Comparison of ENCODE assay signal across 10 cellular contexts in genomic region chr17:32267690-32268205, GRCh38. TPM values are rescaled to one million over a fixed set of nuclear protein-coding genes. Genes with fewer than 3 reads are reported as not detected.
DNase-seq lines count a peak whose midpoint lies in the region; ATAC-seq and TF ChIP-seq lines count a peak whose summit lies in the region.
"Had no signal": no experiment of that assay in that cellular context is flagged by ENCODE, and none has a peak within 500 bp of the region (broad histone marks: within the 10 kb centered on the region; RNA-seq: fewer than 3 reads in every experiment).

No MANE protein-coding gene starts in this region.

- in situ Hi-C loops in Panc1 (cut with HindIII; ENCODE audit: low pct_unique_long_range_greater_than_20kb, low sequenced_read_pairs) (no loop called here), mammary epithelial cell (cut with MboI; ENCODE audit: low sequenced_read_pairs in 2 of 2) (no loop called here)

- H3K4me3 Mint-ChIP-seq in neural crest cell = peak overlapping the region; percentile 87

- H3K4me1 ChIP-seq in Panc1 (ENCODE audit: control insufficient read depth, insufficient read depth, low read length) = peaks cover 5% of the 10 kb centered on the region
- H3K4me1 ChIP-seq in mammary epithelial cell (ENCODE audit: insufficient read depth, low read length) = peaks cover 13% of the 10 kb centered on the region
- no peaks in the 10 kb centered on the region for H3K4me1 ChIP-seq in BE2C

- H3K36me3 Mint-ChIP-seq in neural crest cell (ENCODE audit: low read depth) = no peaks in the 10 kb centered on the region

- no peaks in the 10 kb centered on the region for H3K79me2 ChIP-seq in mammary epithelial cell (ENCODE audit: insufficient read depth, low read length)

- no peak overlapping the region for H3K4me3 ChIP-seq in Panc1 (ENCODE audit: low read depth in 2 of 2, low read length in 2 of 2)
- no peak overlapping the region for H3K4me3 ChIP-seq in mammary epithelial cell (replicated peaks in 1 of 3; ENCODE audit: insufficient read depth in 1 of 3, low read depth in 2 of 3, low read length in 3 of 3)
- H3K4me3 ChIP-seq in BE2C (ENCODE audit: low read depth, low read length) = no peak overlapping the region

- peaks cover 14% of the 10 kb centered on the region for H3K27me3 ChIP-seq in Panc1 (ENCODE audit: control insufficient read depth, insufficient read depth, low read length)
- H3K27me3 ChIP-seq in mammary epithelial cell (ENCODE audit: insufficient read depth, low read length) = peaks cover 47% of the 10 kb centered on the region
- H3K27me3 ChIP-seq in BE2C = no peaks in the 10 kb centered on the region

- 2% methylated on average over 8 of the region's 10 CpGs for WGBS in mammary epithelial cell (ENCODE audit: low coverage, missing lambda C conversion rate)

- ATAC-seq in Panc1 (peak; percentile 60), HG03045 (IDR thresholded peaks at IDR 0.05; ENCODE audit: unreplicated experiment) (no peak), HG02970 (IDR thresholded peaks at IDR 0.05; ENCODE audit: low FRiP score, unreplicated experiment) (no peak)

- no peaks in the 10 kb centered on the region for H3K9me3 Mint-ChIP-seq in neural crest cell

- peaks cover 5% of the 10 kb centered on the region for H4K20me1 ChIP-seq in mammary epithelial cell (ENCODE audit: insufficient read depth, low read length)

- CTCF ChIA-PET in Panc1 (lab: Charles Lee) = interaction anchor here (0.5 kb wide), 1 partner anchor 43 kb away, joined by 11 read pairs; no protein-coding TSS in a partner anchor
- CTCF ChIA-PET in mammary epithelial cell (lab: Charles Lee; ENCODE audit: low non-redundant PET) = no interaction called here

- H3K27me3 Mint-ChIP-seq in neural crest cell (ENCODE audit: low read depth) = peaks cover 75% of the 10 kb centered on the region

- H3K36me3 ChIP-seq in Panc1 (ENCODE audit: control insufficient read depth, insufficient read depth, low read length) = no peaks in the 10 kb centered on the region
- H3K36me3 ChIP-seq in mammary epithelial cell (ENCODE audit: insufficient read depth, low read length) = no peaks in the 10 kb centered on the region
- H3K36me3 ChIP-seq in BE2C = no peaks in the 10 kb centered on the region

- intact Hi-C loops in Panc1 (cut with micrococcal nuclease; ENCODE audit: unreplicated experiment) = no loop called here
- intact Hi-C loops in mammary epithelial cell (cut with micrococcal nuclease) = no loop called here

- DNase-seq in EH (ENCODE audit: low read depth) (peak; percentile 37), Panc1 (ENCODE audit: low read depth, low spot score) (no peak), mammary epithelial cell (peak; percentile 37), neural crest cell (ENCODE audit: low read depth, low spot score) (no peak), BE2C (no peak), NCI-H2196 treated with DMSO at 0.1 percent for 48 hours (lab: John Stamatoyannopoulos, UW; ENCODE audit: unreplicated experiment) (no peak)
- DNase-seq: activated CD4-positive, CD25-positive, alpha-beta regulatory T cell had no signal

- H3K27ac ChIP-seq in Panc1 (ENCODE audit: low read length) = no peak overlapping the region
- H3K27ac ChIP-seq in mammary epithelial cell (ENCODE audit: insufficient read depth, low read depth, low read length) = no peak overlapping the region

- H3K27ac Mint-ChIP-seq in neural crest cell (ENCODE audit: unreplicated experiment) = no peak overlapping the region

- POLR2A ChIA-PET in Panc1 (lab: Charles Lee) = interaction anchor here (0.5 kb wide), 1 partner anchor 51 kb away, joined by 3 read pairs; no protein-coding TSS in a partner anchor

- BruUV-seq in Panc1 (replicated peaks; lab: Mats Ljungman, UMichigan) = no TSS peak
- no TSS peak for BruUV-seq in mammary epithelial cell (replicated peaks; lab: Mats Ljungman, UMichigan)

- no peak overlapping the region for H3K9ac ChIP-seq in mammary epithelial cell (ENCODE audit: insufficient read depth, low read length)

- H3K4me2 ChIP-seq in mammary epithelial cell (ENCODE audit: insufficient read depth, low read depth, low read length) = peak overlapping the region; percentile 56

- TF ChIP-seq CTCF in Panc1 (IDR thresholded peaks at IDR 0.05) (no peak), mammary epithelial cell (conservative IDR thresholded peaks at IDR 0.05 in 1 of 2, IDR thresholded peaks at IDR 0.05 in 1 of 2; ENCODE audit: extremely low read depth in 1 of 2, insufficient read depth in 1 of 2, low read depth in 1 of 2, low read length in 2 of 2) (no peak), neural crest cell (conservative IDR thresholded peaks at IDR 0.05) (no peak), BE2C (IDR thresholded peaks at IDR 0.05; ENCODE audit: low read depth, low read length) (no peak)

- dilution Hi-C loops in mammary epithelial cell (cut with HindIII; ENCODE audit: low sequenced_read_pairs) = no loop called here

- H3K9me3 ChIP-seq in Panc1 (ENCODE audit: control insufficient read depth, insufficient read depth, low read depth, low read length) = no peaks in the 10 kb centered on the region
- H3K9me3 ChIP-seq in mammary epithelial cell (replicated peaks; ENCODE audit: insufficient read depth, low read length) = no peaks in the 10 kb centered on the region
- H3K9me3 ChIP-seq in BE2C = no peaks in the 10 kb centered on the region

- peaks cover 51% of the 10 kb centered on the region for H3K4me1 Mint-ChIP-seq in neural crest cell

- peak overlapping the region; percentile 50 for H2AFZ ChIP-seq in mammary epithelial cell (ENCODE audit: low read depth, low read length)

RNA-seq across cellular contexts. Expression of gene RHBDL3, which starts 2.1 kb away (rescaled TPM):
- total RNA-seq in Panc1 (2021; ENCODE audit: unreplicated experiment) = 3.2 TPM
- polyA plus RNA-seq in Panc1 (2012; ENCODE audit: insufficient read length) = 2.5 TPM
- not detected for total RNA-seq in mammary epithelial cell
- 0.03 TPM for polyA plus RNA-seq in mammary epithelial cell
- polyA minus RNA-seq in mammary epithelial cell = not detected
- 17.7 and 18.7 TPM in 2 replicates for total RNA-seq in neural crest cell
- 1.8 TPM for polyA plus RNA-seq in BE2C (2012; ENCODE audit: insufficient read depth, insufficient read length, low read depth)
- total RNA-seq: lung microvascular endothelial cell had no signal

Comparison
In these comparisons a context has a peak if more than half of its experiments do, and no peak if none do; other contexts are left out.
1. DNase-seq: peak in EH (single experiment) and mammary epithelial cell (single experiment); none in Panc1 (single experiment), neural crest cell (single experiment), BE2C (single experiment) and NCI-H2196 treated with DMSO at 0.1 percent for 48 hours (single experiment).